8 cellular contexts compared by ENCODE assay signal in genomic region chr5:55146543-55147151, GRCh38. TPM values are rescaled to one million over a fixed set of nuclear protein-coding genes. Genes with fewer than 3 reads are reported as not detected.
DNase-seq lines count a peak whose midpoint lies in the region; ATAC-seq and TF ChIP-seq lines count a peak whose summit lies in the region.

No MANE protein-coding gene starts in this region.

- H3K27me3 ChIP-seq in KMS-11 (ENCODE audit: insufficient read depth, low read depth) = no peaks in the 10 kb centered on the region
- H3K27me3 ChIP-seq in OCI-LY3 (ENCODE audit: low read depth, low read length) = peaks cover 52% of the 10 kb centered on the region

- H3K4me2 ChIP-seq in KMS-11 = peak overlapping the region; percentile 53
- H3K4me2 ChIP-seq in OCI-LY3 (ENCODE audit: low read length) = peak overlapping the region; percentile 41

- TF ChIP-seq CTCF in KMS-11 (conservative IDR thresholded peaks at IDR 0.05; ENCODE audit: low read depth, low read length) (peak; percentile 98), OCI-LY3 (IDR thresholded peaks at IDR 0.05; ENCODE audit: low read depth, low read length) (peak; percentile 87)

- no peak overlapping the region for H3K9ac ChIP-seq in KMS-11
- H3K9ac ChIP-seq in OCI-LY3 (ENCODE audit: low read length) = no peak overlapping the region

- H3K9me3 ChIP-seq in OCI-LY3 (ENCODE audit: insufficient read depth, low read length) = no peaks in the 10 kb centered on the region

- no peak overlapping the region for H3K4me3 ChIP-seq in KMS-11 (IDR thresholded peaks at IDR 0.05; ENCODE audit: insufficient read depth, low read depth, low read length)
- H3K4me3 ChIP-seq in OCI-LY3 (ENCODE audit: low read length) = peak overlapping the region; percentile 22; the same call in 1 of the 2 replicates

- H3K27me3 Mint-ChIP-seq in naive B cell = peaks cover 17 to 20% (median 19%) of the 10 kb centered on the region in 3 donors

- H3K4me1 Mint-ChIP-seq in naive B cell = peaks cover 0 to 4% (median 0%) of the 10 kb centered on the region in 3 donors

- H3K9me3 Mint-ChIP-seq in naive B cell = no peaks in the 10 kb centered on the region

- no peaks in the 10 kb centered on the region for H4K20me1 ChIP-seq in KMS-11 (ENCODE audit: insufficient read depth)
- H4K20me1 ChIP-seq in OCI-LY3 (ENCODE audit: insufficient read depth, low read length) = no peaks in the 10 kb centered on the region

- no peak overlapping the region for H3K27ac Mint-ChIP-seq in naive B cell

- H2AFZ ChIP-seq in KMS-11 (ENCODE audit: low read depth) (peak overlapping the region; percentile 53), OCI-LY3 (ENCODE audit: low read depth, low read length) (no peak overlapping the region)

- no peak overlapping the region for H3K4me3 Mint-ChIP-seq in naive B cell

- peaks cover 7% of the 10 kb centered on the region for H3K4me1 ChIP-seq in KMS-11 (ENCODE audit: low read depth, poor library complexity, severe bottlenecking)
- H3K4me1 ChIP-seq in OCI-LY3 (ENCODE audit: low read length) = 0 out of 2 replicates have a peak, but pooled peaks cover 4% of the 10 kb centered on the region

- no peaks in the 10 kb centered on the region for H3K36me3 Mint-ChIP-seq in naive B cell

- ATAC-seq in GM21526 (IDR thresholded peaks at IDR 0.05; ENCODE audit: low FRiP score, unreplicated experiment) (peak; percentile 80), naive B cell (ENCODE audit: low read depth in 2 of 2) (peak; percentile 74 to 86)

- H3K27ac ChIP-seq in KMS-11 (no peak overlapping the region), OCI-LY3 (ENCODE audit: low read length) (no peak overlapping the region)

- no peak for TF ChIP-seq POLR2A in erythroblast (IDR thresholded peaks at IDR 0.05; ENCODE audit: low read length)

- DNase-seq in COLO829 (ENCODE audit: low spot score) = peak; percentile 50
- DNase-seq in activated CD8-positive, alpha-beta memory T cell treated with anti-CD3 and anti-CD28 coated beads, Interleukin-2, amount 50 U/mL, for 24 hours (ENCODE audit: extremely low read depth) = peak; percentile 51
- DNase-seq in erythroblast (lab: John Stamatoyannopoulos, UW) = peak; percentile 66 to 80
- DNase-seq in naive B cell = peak; percentile 54
- DNase-seq in stimulated activated CD8-positive, alpha-beta memory T cell treated with anti-CD3 and anti-CD28 coated beads, Interleukin-7, amount 100 ng/mL, for 24 hours (ENCODE audit: low read depth) = peak; percentile 60

- H3K79me2 ChIP-seq in KMS-11 (ENCODE audit: insufficient read depth, low read depth) (no peaks in the 10 kb centered on the region), OCI-LY3 (ENCODE audit: low read length) (no peaks in the 10 kb centered on the region)

- H3K36me3 ChIP-seq in KMS-11 (ENCODE audit: insufficient read depth) (no peaks in the 10 kb centered on the region), OCI-LY3 (replicated peaks; ENCODE audit: low read depth, low read length) (no peaks in the 10 kb centered on the region)

RNA-seq across cellular contexts. Expression of gene GPX8, which starts 13.3 kb away (rescaled TPM):
- not detected for polyA plus RNA-seq in naive B cell (ENCODE audit: low read depth in 6 of 6)

RNA-seq across cellular contexts. Expression of gene CDC20B, which starts 26.3 kb away (rescaled TPM):
- not detected for polyA plus RNA-seq in naive B cell (ENCODE audit: low read depth in 6 of 6)

RNA-seq across cellular contexts. Expression of gene GZMA, which starts 44.2 kb away (rescaled TPM):
- polyA plus RNA-seq in naive B cell (ENCODE audit: low read depth in 6 of 6) = 1 to 10 TPM in 5 of 6 donors, under 1 TPM in 1; 0.80 to 5.0 (median 2.6) TPM
